1 cellular context compared by ENCODE assay signal in the genomic region with DNA sequence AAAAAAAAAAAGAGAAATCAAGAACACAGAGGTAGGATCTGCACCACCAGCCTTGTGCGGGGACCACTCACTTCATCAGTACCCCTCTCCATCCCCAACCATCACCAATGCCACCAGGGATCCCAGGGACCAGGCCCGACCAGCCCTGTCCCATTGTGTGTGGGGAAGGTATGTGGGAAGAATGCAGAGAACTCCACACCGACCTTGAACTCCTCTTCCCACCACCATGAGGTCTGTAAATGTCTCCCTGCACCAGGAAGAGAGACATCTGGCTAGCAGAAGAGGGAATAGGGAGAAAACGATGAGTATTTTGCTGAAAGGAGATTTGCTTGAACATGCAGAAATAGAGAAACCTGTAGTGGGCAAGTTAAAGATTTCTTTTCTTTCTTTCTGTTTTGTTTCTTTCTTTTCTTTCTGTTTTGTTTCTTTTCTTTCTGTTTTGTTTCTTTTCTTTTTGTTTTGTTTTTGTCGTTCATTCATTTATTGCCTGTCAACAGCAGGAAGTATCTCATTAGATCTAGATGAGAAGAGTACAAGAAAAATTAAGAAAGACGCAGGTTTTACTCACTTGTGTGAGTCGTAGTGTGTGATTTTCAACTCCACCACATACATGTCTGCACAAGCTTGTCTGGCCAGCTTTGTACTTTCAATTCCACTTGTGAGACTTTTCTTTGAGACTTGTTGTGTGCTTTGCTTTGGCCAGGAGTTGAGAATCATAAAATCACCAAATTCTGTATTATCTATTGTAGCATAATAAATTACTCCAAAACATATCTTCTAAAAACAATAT.
TF ChIP-seq lines count a peak whose summit lies in the region.

No MANE protein-coding gene starts in this region.

TF ChIP-seq in HepG2, 621 proteins besides CTCF, POLR2A, EP300 and RAD21 (continued from another document and continues in another):
- TF ChIP-seq FIP1L1 (IDR thresholded peaks at IDR 0.05; ENCODE audit: borderline replicate concordance, insufficient read depth, low read depth, low read length) (no peak), ZSCAN29 (CRISPR knock-in tag; conservative IDR thresholded peaks at IDR 0.05) (0 out of 2 replicates have a peak, but pooled peaks have one; percentile 29), ZNF274 (CRISPR knock-in tag; IDR thresholded peaks at IDR 0.05) (no peak), MIER2 (CRISPR knock-in tag; IDR thresholded peaks at IDR 0.05) (peak; percentile 78), CEBPG (CRISPR knock-in tag; IDR thresholded peaks at IDR 0.05) (no peak), GTF3A (CRISPR knock-in tag; conservative IDR thresholded peaks at IDR 0.05) (no peak), ZNF530 (CRISPR knock-in tag; IDR thresholded peaks at IDR 0.05; ENCODE audit: low read depth) (no peak), TBL1XR1 (IDR thresholded peaks at IDR 0.05; ENCODE audit: borderline replicate concordance, low read length, partially characterized antibody) (peak; percentile 49), ZNF549 (CRISPR knock-in tag; IDR thresholded peaks at IDR 0.05) (no peak), ADNP (CRISPR knock-in tag; IDR thresholded peaks at IDR 0.05) (no peak), SP2 (CRISPR knock-in tag; IDR thresholded peaks at IDR 0.05) (no peak), ZNF101 (CRISPR knock-in tag; IDR thresholded peaks at IDR 0.05; ENCODE audit: borderline replicate concordance, low read depth) (no peak), ZNF605 (CRISPR knock-in tag; IDR thresholded peaks at IDR 0.05) (0 out of 2 replicates have a peak, but pooled peaks have one; percentile 34), ZMYM4 (CRISPR knock-in tag; IDR thresholded peaks at IDR 0.05) (peak; percentile 42; the same call in 1 of the 2 replicates), HOXA7 (CRISPR knock-in tag; IDR thresholded peaks at IDR 0.05) (no peak), ZNF24 (IDR thresholded peaks at IDR 0.05) (no peak), CBFB (CRISPR knock-in tag; IDR thresholded peaks at IDR 0.05) (no peak), ZC3H13 (CRISPR knock-in tag; IDR thresholded peaks at IDR 0.05) (no peak), HHEX (CRISPR knock-in tag; IDR thresholded peaks at IDR 0.05) (no peak), ZNF260 (CRISPR knock-in tag; IDR thresholded peaks at IDR 0.05; ENCODE audit: borderline replicate concordance, low read depth) (no peak), ARNTL (CRISPR knock-in tag; IDR thresholded peaks at IDR 0.05) (no peak), NFRKB (IDR thresholded peaks at IDR 0.05) (no peak), MAFK (conservative IDR thresholded peaks at IDR 0.05 in 1 of 2, IDR thresholded peaks at IDR 0.05 in 1 of 2; ENCODE audit: low read length in 2 of 2) (0 out of 4 replicates have a peak, but pooled peaks of 1 of the 2 experiments have one; percentile 16), ZNF761 (CRISPR knock-in tag; conservative IDR thresholded peaks at IDR 0.05) (no peak), ZSCAN30 (CRISPR knock-in tag; IDR thresholded peaks at IDR 0.05) (no peak), KDM3A (CRISPR knock-in tag; IDR thresholded peaks at IDR 0.05; ENCODE audit: low read depth) (no peak), BHLHE40 (IDR thresholded peaks at IDR 0.05; ENCODE audit: low read length) (no peak), MAFF (IDR thresholded peaks at IDR 0.05; ENCODE audit: low read depth, low read length) (0 out of 2 replicates have a peak, but pooled peaks have one; percentile 10)
- TF ChIP-seq, protein P1, sequence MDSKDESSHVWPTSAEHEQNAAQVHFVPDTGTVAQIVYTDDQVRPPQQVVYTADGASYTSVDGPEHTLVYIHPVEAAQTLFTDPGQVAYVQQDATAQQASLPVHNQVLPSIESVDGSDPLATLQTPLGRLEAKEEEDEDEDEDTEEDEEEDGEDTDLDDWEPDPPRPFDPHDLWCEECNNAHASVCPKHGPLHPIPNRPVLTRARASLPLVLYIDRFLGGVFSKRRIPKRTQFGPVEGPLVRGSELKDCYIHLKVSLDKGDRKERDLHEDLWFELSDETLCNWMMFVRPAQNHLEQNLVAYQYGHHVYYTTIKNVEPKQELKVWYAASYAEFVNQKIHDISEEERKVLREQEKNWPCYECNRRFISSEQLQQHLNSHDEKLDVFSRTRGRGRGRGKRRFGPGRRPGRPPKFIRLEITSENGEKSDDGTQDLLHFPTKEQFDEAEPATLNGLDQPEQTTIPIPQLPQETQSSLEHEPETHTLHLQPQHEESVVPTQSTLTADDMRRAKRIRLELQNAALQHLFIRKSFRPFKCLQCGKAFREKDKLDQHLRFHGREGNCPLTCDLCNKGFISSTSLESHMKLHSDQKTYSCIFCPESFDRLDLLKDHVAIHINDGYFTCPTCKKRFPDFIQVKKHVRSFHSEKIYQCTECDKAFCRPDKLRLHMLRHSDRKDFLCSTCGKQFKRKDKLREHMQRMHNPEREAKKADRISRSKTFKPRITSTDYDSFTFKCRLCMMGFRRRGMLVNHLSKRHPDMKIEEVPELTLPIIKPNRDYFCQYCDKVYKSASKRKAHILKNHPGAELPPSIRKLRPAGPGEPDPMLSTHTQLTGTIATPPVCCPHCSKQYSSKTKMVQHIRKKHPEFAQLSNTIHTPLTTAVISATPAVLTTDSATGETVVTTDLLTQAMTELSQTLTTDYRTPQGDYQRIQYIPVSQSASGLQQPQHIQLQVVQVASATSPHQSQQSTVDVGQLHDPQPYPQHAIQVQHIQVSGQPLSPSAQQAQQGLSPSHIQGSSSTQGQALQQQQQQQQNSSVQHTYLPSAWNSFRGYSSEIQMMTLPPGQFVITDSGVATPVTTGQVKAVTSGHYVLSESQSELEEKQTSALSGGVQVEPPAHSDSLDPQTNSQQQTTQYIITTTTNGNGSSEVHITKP (CRISPR knock-in tag; IDR thresholded peaks at IDR 0.05; ENCODE audit: low read depth): no peak
- TF ChIP-seq, protein P2, sequence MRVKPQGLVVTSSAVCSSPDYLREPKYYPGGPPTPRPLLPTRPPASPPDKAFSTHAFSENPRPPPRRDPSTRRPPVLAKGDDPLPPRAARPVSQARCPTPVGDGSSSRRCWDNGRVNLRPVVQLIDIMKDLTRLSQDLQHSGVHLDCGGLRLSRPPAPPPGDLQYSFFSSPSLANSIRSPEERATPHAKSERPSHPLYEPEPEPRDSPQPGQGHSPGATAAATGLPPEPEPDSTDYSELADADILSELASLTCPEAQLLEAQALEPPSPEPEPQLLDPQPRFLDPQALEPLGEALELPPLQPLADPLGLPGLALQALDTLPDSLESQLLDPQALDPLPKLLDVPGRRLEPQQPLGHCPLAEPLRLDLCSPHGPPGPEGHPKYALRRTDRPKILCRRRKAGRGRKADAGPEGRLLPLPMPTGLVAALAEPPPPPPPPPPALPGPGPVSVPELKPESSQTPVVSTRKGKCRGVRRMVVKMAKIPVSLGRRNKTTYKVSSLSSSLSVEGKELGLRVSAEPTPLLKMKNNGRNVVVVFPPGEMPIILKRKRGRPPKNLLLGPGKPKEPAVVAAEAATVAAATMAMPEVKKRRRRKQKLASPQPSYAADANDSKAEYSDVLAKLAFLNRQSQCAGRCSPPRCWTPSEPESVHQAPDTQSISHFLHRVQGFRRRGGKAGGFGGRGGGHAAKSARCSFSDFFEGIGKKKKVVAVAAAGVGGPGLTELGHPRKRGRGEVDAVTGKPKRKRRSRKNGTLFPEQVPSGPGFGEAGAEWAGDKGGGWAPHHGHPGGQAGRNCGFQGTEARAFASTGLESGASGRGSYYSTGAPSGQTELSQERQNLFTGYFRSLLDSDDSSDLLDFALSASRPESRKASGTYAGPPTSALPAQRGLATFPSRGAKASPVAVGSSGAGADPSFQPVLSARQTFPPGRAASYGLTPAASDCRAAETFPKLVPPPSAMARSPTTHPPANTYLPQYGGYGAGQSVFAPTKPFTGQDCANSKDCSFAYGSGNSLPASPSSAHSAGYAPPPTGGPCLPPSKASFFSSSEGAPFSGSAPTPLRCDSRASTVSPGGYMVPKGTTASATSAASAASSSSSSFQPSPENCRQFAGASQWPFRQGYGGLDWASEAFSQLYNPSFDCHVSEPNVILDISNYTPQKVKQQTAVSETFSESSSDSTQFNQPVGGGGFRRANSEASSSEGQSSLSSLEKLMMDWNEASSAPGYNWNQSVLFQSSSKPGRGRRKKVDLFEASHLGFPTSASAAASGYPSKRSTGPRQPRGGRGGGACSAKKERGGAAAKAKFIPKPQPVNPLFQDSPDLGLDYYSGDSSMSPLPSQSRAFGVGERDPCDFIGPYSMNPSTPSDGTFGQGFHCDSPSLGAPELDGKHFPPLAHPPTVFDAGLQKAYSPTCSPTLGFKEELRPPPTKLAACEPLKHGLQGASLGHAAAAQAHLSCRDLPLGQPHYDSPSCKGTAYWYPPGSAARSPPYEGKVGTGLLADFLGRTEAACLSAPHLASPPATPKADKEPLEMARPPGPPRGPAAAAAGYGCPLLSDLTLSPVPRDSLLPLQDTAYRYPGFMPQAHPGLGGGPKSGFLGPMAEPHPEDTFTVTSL (CRISPR knock-in tag; IDR thresholded peaks at IDR 0.05; ENCODE audit: borderline replicate concordance): no peak
- TF ChIP-seq, protein P3, sequence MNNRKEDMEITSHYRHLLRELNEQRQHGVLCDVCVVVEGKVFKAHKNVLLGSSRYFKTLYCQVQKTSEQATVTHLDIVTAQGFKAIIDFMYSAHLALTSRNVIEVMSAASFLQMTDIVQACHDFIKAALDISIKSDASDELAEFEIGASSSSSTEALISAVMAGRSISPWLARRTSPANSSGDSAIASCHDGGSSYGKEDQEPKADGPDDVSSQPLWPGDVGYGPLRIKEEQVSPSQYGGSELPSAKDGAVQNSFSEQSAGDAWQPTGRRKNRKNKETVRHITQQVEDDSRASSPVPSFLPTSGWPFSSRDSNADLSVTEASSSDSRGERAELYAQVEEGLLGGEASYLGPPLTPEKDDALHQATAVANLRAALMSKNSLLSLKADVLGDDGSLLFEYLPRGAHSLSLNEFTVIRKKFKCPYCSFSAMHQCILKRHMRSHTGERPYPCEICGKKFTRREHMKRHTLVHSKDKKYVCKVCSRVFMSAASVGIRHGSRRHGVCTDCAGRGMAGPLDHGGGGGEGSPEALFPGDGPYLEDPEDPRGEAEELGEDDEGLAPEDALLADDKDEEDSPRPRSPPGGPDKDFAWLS (CRISPR knock-in tag; IDR thresholded peaks at IDR 0.05; ENCODE audit: borderline replicate concordance): no peak
- TF ChIP-seq, protein P4, sequence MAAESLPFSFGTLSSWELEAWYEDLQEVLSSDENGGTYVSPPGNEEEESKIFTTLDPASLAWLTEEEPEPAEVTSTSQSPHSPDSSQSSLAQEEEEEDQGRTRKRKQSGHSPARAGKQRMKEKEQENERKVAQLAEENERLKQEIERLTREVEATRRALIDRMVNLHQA (CRISPR knock-in tag; IDR thresholded peaks at IDR 0.05): no peak; the same call in 1 of the 2 replicates
- TF ChIP-seq, protein P5, sequence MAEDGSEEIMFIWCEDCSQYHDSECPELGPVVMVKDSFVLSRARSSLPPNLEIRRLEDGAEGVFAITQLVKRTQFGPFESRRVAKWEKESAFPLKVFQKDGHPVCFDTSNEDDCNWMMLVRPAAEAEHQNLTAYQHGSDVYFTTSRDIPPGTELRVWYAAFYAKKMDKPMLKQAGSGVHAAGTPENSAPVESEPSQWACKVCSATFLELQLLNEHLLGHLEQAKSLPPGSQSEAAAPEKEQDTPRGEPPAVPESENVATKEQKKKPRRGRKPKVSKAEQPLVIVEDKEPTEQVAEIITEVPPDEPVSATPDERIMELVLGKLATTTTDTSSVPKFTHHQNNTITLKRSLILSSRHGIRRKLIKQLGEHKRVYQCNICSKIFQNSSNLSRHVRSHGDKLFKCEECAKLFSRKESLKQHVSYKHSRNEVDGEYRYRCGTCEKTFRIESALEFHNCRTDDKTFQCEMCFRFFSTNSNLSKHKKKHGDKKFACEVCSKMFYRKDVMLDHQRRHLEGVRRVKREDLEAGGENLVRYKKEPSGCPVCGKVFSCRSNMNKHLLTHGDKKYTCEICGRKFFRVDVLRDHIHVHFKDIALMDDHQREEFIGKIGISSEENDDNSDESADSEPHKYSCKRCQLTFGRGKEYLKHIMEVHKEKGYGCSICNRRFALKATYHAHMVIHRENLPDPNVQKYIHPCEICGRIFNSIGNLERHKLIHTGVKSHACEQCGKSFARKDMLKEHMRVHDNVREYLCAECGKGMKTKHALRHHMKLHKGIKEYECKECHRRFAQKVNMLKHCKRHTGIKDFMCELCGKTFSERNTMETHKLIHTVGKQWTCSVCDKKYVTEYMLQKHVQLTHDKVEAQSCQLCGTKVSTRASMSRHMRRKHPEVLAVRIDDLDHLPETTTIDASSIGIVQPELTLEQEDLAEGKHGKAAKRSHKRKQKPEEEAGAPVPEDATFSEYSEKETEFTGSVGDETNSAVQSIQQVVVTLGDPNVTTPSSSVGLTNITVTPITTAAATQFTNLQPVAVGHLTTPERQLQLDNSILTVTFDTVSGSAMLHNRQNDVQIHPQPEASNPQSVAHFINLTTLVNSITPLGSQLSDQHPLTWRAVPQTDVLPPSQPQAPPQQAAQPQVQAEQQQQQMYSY (CRISPR knock-in tag; IDR thresholded peaks at IDR 0.05): no peak
- TF ChIP-seq, protein P6, sequence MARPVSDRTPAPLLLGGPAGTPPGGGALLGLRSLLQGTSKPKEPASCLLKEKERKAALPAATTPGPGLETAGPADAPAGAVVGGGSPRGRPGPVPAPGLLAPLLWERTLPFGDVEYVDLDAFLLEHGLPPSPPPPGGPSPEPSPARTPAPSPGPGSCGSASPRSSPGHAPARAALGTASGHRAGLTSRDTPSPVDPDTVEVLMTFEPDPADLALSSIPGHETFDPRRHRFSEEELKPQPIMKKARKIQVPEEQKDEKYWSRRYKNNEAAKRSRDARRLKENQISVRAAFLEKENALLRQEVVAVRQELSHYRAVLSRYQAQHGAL (CRISPR knock-in tag; IDR thresholded peaks at IDR 0.05; ENCODE audit: not compliant biosample characterization): no peak
- TF ChIP-seq, protein P7, sequence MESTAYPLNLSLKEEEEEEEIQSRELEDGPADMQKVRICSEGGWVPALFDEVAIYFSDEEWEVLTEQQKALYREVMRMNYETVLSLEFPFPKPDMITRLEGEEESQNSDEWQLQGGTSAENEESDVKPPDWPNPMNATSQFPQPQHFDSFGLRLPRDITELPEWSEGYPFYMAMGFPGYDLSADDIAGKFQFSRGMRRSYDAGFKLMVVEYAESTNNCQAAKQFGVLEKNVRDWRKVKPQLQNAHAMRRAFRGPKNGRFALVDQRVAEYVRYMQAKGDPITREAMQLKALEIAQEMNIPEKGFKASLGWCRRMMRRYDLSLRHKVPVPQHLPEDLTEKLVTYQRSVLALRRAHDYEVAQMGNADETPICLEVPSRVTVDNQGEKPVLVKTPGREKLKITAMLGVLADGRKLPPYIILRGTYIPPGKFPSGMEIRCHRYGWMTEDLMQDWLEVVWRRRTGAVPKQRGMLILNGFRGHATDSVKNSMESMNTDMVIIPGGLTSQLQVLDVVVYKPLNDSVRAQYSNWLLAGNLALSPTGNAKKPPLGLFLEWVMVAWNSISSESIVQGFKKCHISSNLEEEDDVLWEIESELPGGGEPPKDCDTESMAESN (CRISPR knock-in tag; conservative IDR thresholded peaks at IDR 0.05): no peak
- TF ChIP-seq, protein P8, sequence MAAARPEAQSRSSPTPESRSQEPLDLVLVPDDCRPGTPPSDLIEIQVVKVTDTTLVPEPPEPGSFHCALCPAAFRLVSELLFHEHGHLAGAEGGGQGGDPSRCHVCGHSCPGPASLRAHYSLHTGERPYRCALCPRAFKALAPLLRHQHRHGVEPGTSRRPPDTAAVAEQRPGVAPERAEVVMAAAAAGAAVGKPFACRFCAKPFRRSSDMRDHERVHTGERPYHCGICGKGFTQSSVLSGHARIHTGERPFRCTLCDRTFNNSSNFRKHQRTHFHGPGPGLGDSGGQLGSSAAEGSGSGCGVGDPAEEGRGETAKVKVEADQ (CRISPR knock-in tag; IDR thresholded peaks at IDR 0.05; ENCODE audit: borderline replicate concordance): no peak
- TF ChIP-seq, protein P9, sequence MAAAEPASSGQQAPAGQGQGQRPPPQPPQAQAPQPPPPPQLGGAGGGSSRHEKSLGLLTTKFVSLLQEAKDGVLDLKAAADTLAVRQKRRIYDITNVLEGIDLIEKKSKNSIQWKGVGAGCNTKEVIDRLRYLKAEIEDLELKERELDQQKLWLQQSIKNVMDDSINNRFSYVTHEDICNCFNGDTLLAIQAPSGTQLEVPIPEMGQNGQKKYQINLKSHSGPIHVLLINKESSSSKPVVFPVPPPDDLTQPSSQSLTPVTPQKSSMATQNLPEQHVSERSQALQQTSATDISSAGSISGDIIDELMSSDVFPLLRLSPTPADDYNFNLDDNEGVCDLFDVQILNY (CRISPR knock-in tag; conservative IDR thresholded peaks at IDR 0.05): no peak
